ENCODE assay signal across 19 cellular contexts in the genomic region with DNA sequence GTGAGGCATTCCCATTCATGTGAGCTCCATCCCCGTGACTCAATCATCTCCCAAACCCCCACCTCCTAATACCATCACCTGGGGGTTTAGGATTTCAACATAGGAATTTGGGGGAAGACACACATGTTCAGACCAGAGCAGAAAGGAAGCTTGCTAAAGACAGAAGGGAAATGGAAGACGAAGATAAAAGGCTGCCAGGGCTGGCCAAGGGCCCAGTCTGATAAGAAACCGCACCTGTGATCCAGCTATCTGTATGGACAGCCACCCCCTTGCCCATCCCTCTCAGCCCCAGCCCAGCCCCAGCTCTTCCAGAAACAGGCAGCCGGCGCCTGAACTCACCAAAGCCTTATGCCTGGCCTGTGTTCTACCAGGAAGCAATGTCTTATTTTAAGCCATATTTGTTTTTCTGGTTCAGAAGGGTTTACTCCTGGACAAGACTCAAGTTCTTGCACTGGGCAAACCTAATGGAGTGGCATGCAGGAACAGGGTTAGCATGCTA.
A peak's percentile ranks its signal among the peaks of the same experiment; 100 is the strongest.
DNase-seq lines count a peak whose midpoint lies in the region; ATAC-seq, FAIRE-seq and TF ChIP-seq lines count a peak whose summit lies in the region.
"Had no signal": no experiment of that assay in that cellular context is flagged by ENCODE, and none has a peak within 500 bp of the region (broad histone marks: within the 10 kb centered on the region; RNA-seq: fewer than 3 reads in every experiment).

No MANE protein-coding gene starts in this region.

- no peak overlapping the region for H3K14ac ChIP-seq in H9 (ENCODE audit: insufficient read depth, low read length)

- H3K79me2 ChIP-seq in H9 (ENCODE audit: insufficient read depth, low read length): no peaks in the 10 kb centered on the region

- no peak overlapping the region for H3K23ac ChIP-seq in H9 (ENCODE audit: insufficient read length, low read depth, low read length)

- H2BK15ac ChIP-seq in H9 (ENCODE audit: low read depth, low read length): no peak overlapping the region

- H3K9me3 Mint-ChIP-seq in H9 (peaks cover 0 to 3% of the 10 kb centered on the region in 2 experiments; a peak in 1 of 5 replicates), natural killer cell (no peaks in the 10 kb centered on the region)
- no peaks in the 10 kb centered on the region for H3K9me3 Mint-ChIP-seq in CD4-positive, alpha-beta T cell
- H3K9me3 Mint-ChIP-seq: activated naive CD8-positive, alpha-beta T cell treated with anti-CD3 and anti-CD28 coated beads for 36 hours; activated T-cell treated with anti-CD3 and anti-CD28 coated beads, Interleukin-2, amount 50 U/mL, for 72 hours; T-cell had no signal

- H3K4me1 Mint-ChIP-seq in H9 (peaks cover 2 to 4% of the 10 kb centered on the region in 2 experiments; a peak in 1 of 4 replicates), natural killer cell (no peaks in the 10 kb centered on the region)
- no peaks in the 10 kb centered on the region for H3K4me1 Mint-ChIP-seq in CD4-positive, alpha-beta T cell (ENCODE audit: low read depth)
- H3K4me1 Mint-ChIP-seq: activated naive CD8-positive, alpha-beta T cell treated with anti-CD3 and anti-CD28 coated beads for 36 hours; T-cell had no signal

- no peak overlapping the region for H2AK5ac ChIP-seq in H9 (ENCODE audit: insufficient read length, low read length)

- H2BK5ac ChIP-seq in H9 (ENCODE audit: insufficient read length, low read length): no peak overlapping the region

- H4K91ac ChIP-seq in H9 (ENCODE audit: insufficient read length, low read depth, low read length): no peak overlapping the region

- no peak overlapping the region for H2AFZ ChIP-seq in H9 (ENCODE audit: low read length)

- H2BK20ac ChIP-seq in H9 (ENCODE audit: low read depth, low read length, poor library complexity, severe bottlenecking): no peak overlapping the region

- peaks cover 4% of the 10 kb centered on the region for H3K23me2 ChIP-seq in H9 (ENCODE audit: insufficient read length, low read depth, low read length, poor library complexity, severe bottlenecking)

- no peak overlapping the region for H3T11ph ChIP-seq in H9 (ENCODE audit: low read length)

- H3K9ac ChIP-seq in H9 (ENCODE audit: extremely low read depth, insufficient read length, low read length): no peak overlapping the region
- H3K9ac ChIP-seq: KMS-11 had no signal

- H3K4ac ChIP-seq in H9 (ENCODE audit: low read depth, low read length): no peak overlapping the region

- no peak overlapping the region for H3K56ac ChIP-seq in H9 (ENCODE audit: insufficient read length, low read depth, low read length)

- H3K9me3 ChIP-seq in small intestine (ENCODE audit: control insufficient read depth, low read depth) (no peaks in the 10 kb centered on the region), H9 (ENCODE audit: control insufficient read depth, low read depth, low read length) (no peaks in the 10 kb centered on the region)
- H3K9me3 ChIP-seq in CD4-positive, alpha-beta T cell (ENCODE audit: control insufficient read depth, low read length): no peaks in the 10 kb centered on the region

- intact Hi-C loops in CD4-positive, alpha-beta T cell (cut with DNase I, micrococcal nuclease): no loop called here
- intact Hi-C loops in natural killer cell (cut with micrococcal nuclease): no loop called here

- no peak overlapping the region for H3K18ac ChIP-seq in H9 (ENCODE audit: insufficient read length, low read depth, low read length)

- H4K20me1 ChIP-seq in H9 (ENCODE audit: control insufficient read depth, insufficient read depth, insufficient read length): no peaks in the 10 kb centered on the region

- H3K79me1 ChIP-seq in H9 (ENCODE audit: insufficient read depth, low read depth, low read length, poor library complexity, severe bottlenecking): no peaks in the 10 kb centered on the region

- H3K27ac Mint-ChIP-seq in H9 (peak overlapping the region in 1 of 3 experiments; percentile 54; a peak in 1 of 7 replicates), natural killer cell (no peak overlapping the region)
- H3K27ac Mint-ChIP-seq in CD4-positive, alpha-beta T cell: no peak overlapping the region
- H3K27ac Mint-ChIP-seq: activated CD8-positive, alpha-beta T cell treated with anti-CD3 and anti-CD28 coated beads, Interleukin-2, amount 10 ng/mL, durations not matched to agents 7 days and 5 days; activated naive CD8-positive, alpha-beta T cell treated with anti-CD3 and anti-CD28 coated beads for 36 hours; activated T-cell treated with anti-CD3 and anti-CD28 coated beads, Interleukin-2, amount 50 U/mL, for 72 hours; T-cell had no signal

- H3K4me3 Mint-ChIP-seq in H9 (no peak overlapping the region), natural killer cell (no peak overlapping the region)
- no peak overlapping the region for H3K4me3 Mint-ChIP-seq in CD4-positive, alpha-beta T cell
- H3K4me3 Mint-ChIP-seq: activated CD8-positive, alpha-beta T cell treated with anti-CD3 and anti-CD28 coated beads, Interleukin-2, amount 10 ng/mL, durations not matched to agents 7 days and 5 days; activated naive CD8-positive, alpha-beta T cell treated with anti-CD3 and anti-CD28 coated beads for 36 hours; activated T-cell treated with anti-CD3 and anti-CD28 coated beads, Interleukin-2, amount 50 U/mL, for 72 hours; T-cell had no signal

- H3K27me3 ChIP-seq in small intestine (ENCODE audit: control insufficient read depth in 2 of 2, insufficient read depth in 2 of 2, low read length in 2 of 2) (no peaks in the 10 kb centered on the region), H9 (ENCODE audit: insufficient read depth, low read length) (no peaks in the 10 kb centered on the region)
- no peaks in the 10 kb centered on the region for H3K27me3 ChIP-seq in CD4-positive, alpha-beta T cell (ENCODE audit: control insufficient read depth, insufficient read depth, low read length)

- DNase-seq in GF-D8 (lab: John Stamatoyannopoulos, UW): peak; percentile 78
- DNase-seq in OCI-M1 (lab: John Stamatoyannopoulos, UW): peak; percentile 88
- peak; percentile 15 to 75 for DNase-seq in erythroblast (lab: John Stamatoyannopoulos, UW)
- DNase-seq in small intestine: peak; percentile 85
- no peak for DNase-seq in H9
- DNase-seq in CD4-positive, alpha-beta T cell: no peak
- no peak for DNase-seq in natural killer cell
- DNase-seq: activated CD8-positive, alpha-beta T cell treated with anti-CD3 and anti-CD28 coated beads, Interleukin-2, amount 10 ng/mL, durations not matched to agents 7 days and 5 days; activated naive CD8-positive, alpha-beta T cell treated with anti-CD3 and anti-CD28 coated beads for 36 hours; activated T-cell treated with anti-CD3 and anti-CD28 coated beads, Interleukin-2, amount 50 U/mL, for 72 hours; GOT3; hippocampal formation; midbrain; NCI-H2171 treated with DMSO at 0.1 percent for 48 hours; RPMI8226; substantia nigra; T-cell had no signal

- no peak overlapping the region for H3K4me3 ChIP-seq in small intestine (ENCODE audit: low read depth in 1 of 2, low read length in 2 of 2)

- H3K27ac ChIP-seq in small intestine (ENCODE audit: low read depth in 1 of 2, low read length in 1 of 2) (peak overlapping the region in 1 of 2 donors; percentile 52), H9 (ENCODE audit: insufficient read length, low read depth, low read length) (no peak overlapping the region)
- no peak overlapping the region for H3K27ac ChIP-seq in CD4-positive, alpha-beta T cell (ENCODE audit: low read depth, low read length)
- H3K27ac ChIP-seq: KMS-11 had no signal

- H3K36me3 Mint-ChIP-seq in H9 (ENCODE audit: insufficient read depth in 1 of 3, low read depth in 3 of 3): no peaks in the 10 kb centered on the region
- no peaks in the 10 kb centered on the region for H3K36me3 Mint-ChIP-seq in CD4-positive, alpha-beta T cell (ENCODE audit: low read depth)
- H3K36me3 Mint-ChIP-seq in natural killer cell: no peaks in the 10 kb centered on the region
- H3K36me3 Mint-ChIP-seq: activated naive CD8-positive, alpha-beta T cell treated with anti-CD3 and anti-CD28 coated beads for 36 hours; T-cell had no signal

- TF ChIP-seq CTCF in H9 (conservative IDR thresholded peaks at IDR 0.05) (no peak), natural killer cell (IDR thresholded peaks at IDR 0.05) (no peak)
- TF ChIP-seq CTCF in CD4-positive, alpha-beta T cell (IDR thresholded peaks at IDR 0.05): no peak

- POLR2A ChIA-PET in CD4-positive, alpha-beta T cell (lab: Charles Lee): no interaction called here

- no peak overlapping the region for H3K4me2 ChIP-seq in H9 (ENCODE audit: insufficient read depth, insufficient read length, low read length)
- H3K4me2 ChIP-seq: KMS-11 had no signal

- H3K4me1 ChIP-seq in small intestine (ENCODE audit: control insufficient read depth in 2 of 2, insufficient read depth in 1 of 2, low read depth in 1 of 2, low read length in 1 of 2) (peaks cover 4 to 6% of the 10 kb centered on the region in 2 donors), H9 (ENCODE audit: insufficient read depth, low read length) (no peaks in the 10 kb centered on the region)

- H3K27me3 Mint-ChIP-seq in H9 (ENCODE audit: low read depth): peaks cover 2% of the 10 kb centered on the region; the same call in 1 of the 2 replicates
- peaks cover 8% of the 10 kb centered on the region for H3K27me3 Mint-ChIP-seq in CD4-positive, alpha-beta T cell
- H3K27me3 Mint-ChIP-seq in natural killer cell (ENCODE audit: low read depth in 2 of 2): no peaks in the 10 kb centered on the region
- H3K27me3 Mint-ChIP-seq: activated naive CD8-positive, alpha-beta T cell treated with anti-CD3 and anti-CD28 coated beads for 36 hours had no signal

- no peak for ATAC-seq in CD4-positive, alpha-beta T cell (ENCODE audit: poor library complexity)
- no peak for ATAC-seq in natural killer cell
- ATAC-seq: activated CD8-positive, alpha-beta T cell treated with anti-CD3 and anti-CD28 coated beads, Interleukin-2, amount 10 ng/mL, durations not matched to agents 7 days and 5 days; activated T-cell treated with anti-CD3 and anti-CD28 coated beads, Interleukin-2, amount 50 U/mL, for 72 hours; sciatic nerve; T-cell had no signal

- H4K8ac ChIP-seq in H9 (replicated peaks; ENCODE audit: insufficient read length, low read depth, low read length): no peak overlapping the region

- no peak overlapping the region for H2BK12ac ChIP-seq in H9 (ENCODE audit: insufficient read length, low read depth, low read length)

- FAIRE-seq in small intestine (lab: Jason Lieb, UNC): no peak

- CTCF ChIA-PET in CD4-positive, alpha-beta T cell (lab: Charles Lee): no interaction called here

- no peak overlapping the region for H4K5ac ChIP-seq in H9 (ENCODE audit: insufficient read length, low read depth, low read length)

- H2BK120ac ChIP-seq in H9 (ENCODE audit: low read depth, low read length, poor library complexity, severe bottlenecking): no peak overlapping the region

- H3K36me3 ChIP-seq in small intestine (ENCODE audit: control insufficient read depth in 2 of 2, insufficient read depth in 2 of 2, low read length in 2 of 2): no peaks in the 10 kb centered on the region

- 9 to 48% (median 20%) methylated on average over 5 of the region's 5 CpGs for WGBS in small intestine, 3 donors
- no CpG with 5 or more reads among the region's 5 CpGs for WGBS in H9 (ENCODE audit: extremely low coverage, insufficient read length, low lambda C conversion rate)

- no peak for TF ChIP-seq POLR2A in erythroblast (IDR thresholded peaks at IDR 0.05; ENCODE audit: low read length)

Comparison
In these comparisons a context has a peak if more than half of its experiments do, and no peak if none do; other contexts are left out.
1. DNase-seq: peak in GF-D8 (single experiment), OCI-M1 (single experiment), erythroblast (2 of 2) and small intestine (single experiment); none in H9 (single experiment), CD4-positive, alpha-beta T cell (0 of 10) and natural killer cell (single experiment).